Comparison of ENCODE assay signal across 2 cellular contexts in genomic region chr19:47387623-47388022, GRCh38. TPM values are rescaled to one million over a fixed set of nuclear protein-coding genes. Genes with fewer than 3 reads are reported as not detected.
"Had no signal": no experiment of that assay in that cellular context is flagged by ENCODE, and none has a peak within 500 bp of the region (broad histone marks: within the 10 kb centered on the region; RNA-seq: fewer than 3 reads in every experiment).

No MANE protein-coding gene starts in this region.

RNA-seq across cellular contexts. Expression of gene C5AR2, which starts 55.6 kb away (rescaled TPM):
- total RNA-seq: H9 had no signal
- polyA plus RNA-seq: GM23338 had no signal
